Comparison of ENCODE assay signal across 10 cellular contexts in the genomic region with DNA sequence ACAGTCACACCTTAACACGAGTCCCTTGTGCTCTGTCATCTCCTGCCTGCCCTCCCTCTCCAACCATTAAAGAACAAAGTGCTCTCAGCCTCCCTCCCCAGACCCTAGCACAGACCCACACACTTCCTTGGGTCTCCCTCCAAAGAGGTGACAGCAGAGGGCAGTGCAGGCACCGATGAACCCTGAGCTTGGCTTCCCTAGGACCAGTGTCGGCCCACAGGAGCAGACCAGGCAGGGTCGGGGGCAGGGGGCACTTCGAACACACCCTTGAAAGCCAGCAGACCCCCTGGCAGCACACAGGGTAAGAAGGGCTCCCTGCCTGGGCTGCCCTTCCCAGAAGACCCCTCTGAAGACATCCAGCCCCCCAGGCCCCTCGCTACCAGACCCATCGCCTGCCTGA. TPM values are rescaled to one million over a fixed set of nuclear protein-coding genes. Genes with fewer than 3 reads are reported as not detected.
DNase-seq lines count a peak whose midpoint lies in the region; ATAC-seq and TF ChIP-seq lines count a peak whose summit lies in the region.
"Had no signal": no experiment of that assay in that cellular context is flagged by ENCODE, and none has a peak within 500 bp of the region (broad histone marks: within the 10 kb centered on the region; RNA-seq: fewer than 3 reads in every experiment).

No MANE protein-coding gene starts in this region.

- DNase-seq in AG09309 (ENCODE audit: low read depth) (no peak), GM12865 (ENCODE audit: low read depth) (peak; percentile 42), SK-N-DZ (ENCODE audit: low spot score) (peak; percentile 52), islet precursor cell (peak; percentile 80), DMS153 treated with DMSO at 0.1 percent for 48 hours (lab: John Stamatoyannopoulos, UW; ENCODE audit: unreplicated experiment) (no peak)
- DNase-seq: EL, RPMI8226 had no signal

- ATAC-seq in GM18873 (IDR thresholded peaks at IDR 0.05; ENCODE audit: low FRiP score, unreplicated experiment): no peak
- ATAC-seq in GM21737 (IDR thresholded peaks at IDR 0.05; ENCODE audit: unreplicated experiment): no peak
- ATAC-seq in HG03139 (IDR thresholded peaks at IDR 0.05; ENCODE audit: unreplicated experiment): no peak

- H3K4me3 ChIP-seq in AG09309 (ENCODE audit: control insufficient read depth, low read depth, low read length): no peak overlapping the region
- no peak overlapping the region for H3K4me3 ChIP-seq in GM12865 (ENCODE audit: low read depth, low read length)

- peak; percentile 14 for TF ChIP-seq CTCF in AG09309 (IDR thresholded peaks at IDR 0.05; ENCODE audit: control insufficient read depth, insufficient read depth, low read depth, low read length, missing control alignments)
- peak; percentile 31 for TF ChIP-seq CTCF in GM12865 (IDR thresholded peaks at IDR 0.05; ENCODE audit: insufficient read depth, low read depth, low read length, missing control alignments)

RNA-seq across cellular contexts. Expression of a gene that starts 7.0 kb away (rescaled TPM):
- polyA plus RNA-seq in SK-N-DZ (2014; cell fraction: cytosol; rRNA removed): 187 and 188 TPM in 2 replicates
- polyA plus RNA-seq in SK-N-DZ (2014; cell fraction: nucleus; rRNA removed): 95.8 and 96.0 TPM in 2 replicates

RNA-seq across cellular contexts. Expression of a gene that starts 31.4 kb away (rescaled TPM):
- polyA plus RNA-seq in SK-N-DZ (2014; cell fraction: cytosol; rRNA removed): 29.8 and 30.7 TPM in 2 replicates
- polyA plus RNA-seq in SK-N-DZ (2014; cell fraction: nucleus; rRNA removed): 7.1 and 7.4 TPM in 2 replicates

RNA-seq across cellular contexts. Expression of a gene that starts 31.7 kb away (rescaled TPM):
- 80.2 and 101 TPM in 2 replicates for polyA plus RNA-seq in SK-N-DZ (2014; cell fraction: cytosol; rRNA removed)
- 126 and 134 TPM in 2 replicates for polyA plus RNA-seq in SK-N-DZ (2014; cell fraction: nucleus; rRNA removed)

Comparison
In these comparisons a context has a peak if more than half of its experiments do, and no peak if none do; other contexts are left out.
1. DNase-seq: peak in GM12865 (single experiment), SK-N-DZ (single experiment) and islet precursor cell (single experiment); none in AG09309 (single experiment) and DMS153 treated with DMSO at 0.1 percent for 48 hours (single experiment).